Comparison of ENCODE assay signal across 21 cellular contexts in the genomic region with DNA sequence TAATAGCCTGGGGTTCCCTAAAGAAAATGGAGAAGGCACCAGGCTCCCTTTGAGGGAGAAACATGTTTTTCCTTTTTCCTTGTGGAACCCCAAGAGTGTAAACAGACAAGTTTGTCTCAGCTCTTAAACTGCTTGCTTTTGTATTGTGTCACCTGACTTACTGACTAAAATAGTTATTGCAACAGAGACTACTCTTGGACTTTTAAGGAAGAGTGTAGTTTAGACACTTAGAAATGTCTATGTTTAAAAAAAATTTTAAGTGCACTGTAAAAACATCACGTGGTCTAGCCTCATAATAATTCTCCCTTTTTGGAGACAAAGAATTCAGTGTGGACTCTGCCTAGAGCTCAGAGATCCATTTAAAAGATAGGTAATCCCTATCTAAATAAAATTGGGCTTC.
A peak's percentile ranks its signal among the peaks of the same experiment; 100 is the strongest.
DNase-seq lines count a peak whose midpoint lies in the region; ATAC-seq and TF ChIP-seq lines count a peak whose summit lies in the region.
"Had no signal": no experiment of that assay in that cellular context is flagged by ENCODE, and none has a peak within 500 bp of the region (broad histone marks: within the 10 kb centered on the region; RNA-seq: fewer than 3 reads in every experiment).

No MANE protein-coding gene starts in this region.

- peak; percentile 27 to 40 for DNase-seq in AML-193 (lab: John Stamatoyannopoulos, UW)
- DNase-seq in MV-4-11 (lab: John Stamatoyannopoulos, UW), result peak; percentile 71
- DNase-seq in epithelial cell of esophagus (ENCODE audit: low read depth), result peak; percentile 5
- peak; percentile 21 for DNase-seq in pons (ENCODE audit: low spot score)
- no peak for DNase-seq in NCI-H774 (lab: John Stamatoyannopoulos, UW)
- no peak for DNase-seq in activated T-cell treated with anti-CD3 and anti-CD28 coated beads, Interleukin-2, amount 50 U/mL, for 1 hour
- no peak for DNase-seq in T-helper 1 cell
- DNase-seq: activated CD8-positive, alpha-beta T cell treated with anti-CD3 and anti-CD28 coated beads for 36 hours; activated naive CD8-positive, alpha-beta T cell treated with anti-CD3 and anti-CD28 coated beads, Interleukin-2, amount 50 U/mL, for 24 hours; CD4-positive, alpha-beta T cell; central memory CD4-positive, alpha-beta T cell; DMS79 treated with DMSO at 0.1 percent for 48 hours; effector memory CD8-positive, alpha-beta T cell; gastrocnemius medialis; NCI-H2081 treated with DMSO at 0.1 percent for 48 hours; NCI-H524 treated with DMSO at 0.1 percent for 48 hours; retina; substantia nigra had no signal

- no peak for ATAC-seq in GM19351 (IDR thresholded peaks at IDR 0.05; ENCODE audit: unreplicated experiment)
- ATAC-seq: activated CD8-positive, alpha-beta T cell treated with anti-CD3 and anti-CD28 coated beads for 36 hours; activated naive CD8-positive, alpha-beta T cell treated with anti-CD3 and anti-CD28 coated beads, Interleukin-2, amount 50 U/mL, for 24 hours; effector memory CD8-positive, alpha-beta T cell; gastrocnemius medialis; Panc1 had no signal

- H3K4me3 ChIP-seq in epithelial cell of esophagus (ENCODE audit: low read length), result no peak overlapping the region
- H3K4me3 ChIP-seq: gastrocnemius medialis, lung had no signal

- no peak for TF ChIP-seq CTCF in epithelial cell of esophagus (IDR thresholded peaks at IDR 0.05; ENCODE audit: insufficient read depth, low read depth, low read length, missing control alignments)

Comparison
In these comparisons a context has a peak if more than half of its experiments do, and no peak if none do; other contexts are left out.
1. DNase-seq: peak in AML-193 (2 of 2), MV-4-11 (single experiment), epithelial cell of esophagus (single experiment) and pons (single experiment); none in NCI-H774 (single experiment), activated T-cell treated with anti-CD3 and anti-CD28 coated beads, Interleukin-2, amount 50 U/mL, for 1 hour (single experiment) and T-helper 1 cell (0 of 5).